ENCODE assay signal across 15 cellular contexts in the genomic region with DNA sequence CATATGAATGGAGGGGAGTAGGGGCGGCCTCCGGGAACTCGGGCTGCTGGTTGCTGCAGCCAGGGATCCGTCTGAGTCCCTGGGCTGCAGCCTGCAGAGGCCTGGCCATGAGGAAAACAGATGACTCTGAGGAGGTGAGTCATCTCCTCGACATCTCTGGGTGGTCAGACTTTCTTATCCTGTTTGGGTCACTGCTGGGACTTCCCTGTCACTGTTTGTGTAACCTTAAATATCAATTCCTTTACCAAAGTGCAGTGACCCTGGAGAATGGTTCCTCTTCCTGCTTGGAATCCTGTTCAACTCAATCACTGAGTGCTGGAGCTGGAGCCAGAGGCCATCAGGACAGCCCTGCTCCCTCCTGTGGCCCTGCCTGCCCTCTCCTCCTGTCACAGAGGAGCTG. TPM values are rescaled to one million over a fixed set of nuclear protein-coding genes. Genes with fewer than 3 reads are reported as not detected.
DNase-seq lines count a peak whose midpoint lies in the region; ATAC-seq and TF ChIP-seq lines count a peak whose summit lies in the region.
"Not testable (repeated sequence)": the region's sequence is repeated elsewhere in the genome, so short reads cannot be mapped to it uniquely, and the experiment has no call there.
"Had no signal": no experiment of that assay in that cellular context is flagged by ENCODE, and none has a peak within 500 bp of the region (broad histone marks: within the 10 kb centered on the region; RNA-seq: fewer than 3 reads in every experiment).

No MANE protein-coding gene starts in this region.

- H3K4me3 ChIP-seq in ACC112 (ENCODE audit: low read depth, low read length); GM23248; WERI-Rb-1 (ENCODE audit: low read depth, low read length); endodermal cell (ENCODE audit: low read length); gastroesophageal sphincter; psoas muscle: not testable (repeated sequence)

- H3K27me3 Mint-ChIP-seq in endodermal cell (ENCODE audit: insufficient read depth) = not testable (repeated sequence)

- H3K4me1 ChIP-seq in ACC112 (ENCODE audit: control insufficient read depth, insufficient read depth, low read length, unreplicated experiment) (peaks cover 26% of the 10 kb centered on the region), endodermal cell (ENCODE audit: control insufficient read depth, insufficient read depth, low read length) (peaks cover 15% of the 10 kb centered on the region)
- not testable (repeated sequence) for H3K4me1 ChIP-seq in GM23248 (ENCODE audit: insufficient read depth); gastroesophageal sphincter; psoas muscle

- 7 to 14% methylated on average over 5 of the region's 5 CpGs for WGBS in GM23248 (ENCODE audit: low coverage in 1 of 2, low lambda C conversion rate in 2 of 2, missing lambda C conversion rate in 2 of 2), 2 experiments
- WGBS in endodermal cell (ENCODE audit: insufficient coverage in 1 of 2, insufficient read length in 1 of 2), 2 experiments = 58 to 61% methylated on average over 5 of the region's 5 CpGs
- 38% methylated on average over 4 of the region's 5 CpGs; no CpG with 5 or more reads in 1 of the 2 donors for whole genome bisulfite sequencing in gastroesophageal sphincter (ENCODE audit: low coverage in 1 of 2), 2 donors
- 54 to 63% (median 59%) methylated on average over 5 of the region's 5 CpGs for WGBS in psoas muscle, 3 donors

- not testable (repeated sequence) for H4K20me1 ChIP-seq in GM23248 (ENCODE audit: insufficient read depth)

- not testable (repeated sequence) for H3K4me3 Mint-ChIP-seq in endodermal cell

- H3K4me1 Mint-ChIP-seq in endodermal cell = peaks cover 62% of the 10 kb centered on the region

- H3K36me3 ChIP-seq in ACC112 (ENCODE audit: insufficient read depth, low read length); GM23248 (ENCODE audit: low read depth); WERI-Rb-1; endodermal cell (ENCODE audit: control insufficient read depth, insufficient read depth, low read length); gastroesophageal sphincter; psoas muscle (ENCODE audit: insufficient read depth in 1 of 2, low read depth in 1 of 2): not testable (repeated sequence)

- peak overlapping the region; percentile 11 for H3K4me2 ChIP-seq in GM23248 (ENCODE audit: unreplicated experiment)

- not testable (repeated sequence) for H3F3A ChIP-seq in GM23248 (ENCODE audit: insufficient read depth)

- TF ChIP-seq EP300 in gastroesophageal sphincter (IDR thresholded peaks at IDR 0.05) = not testable (repeated sequence)

- not testable (repeated sequence) for H3K9me2 ChIP-seq in GM23248 (ENCODE audit: insufficient read depth)

- H3K27ac ChIP-seq in ACC112 (ENCODE audit: low read depth, low read length) = peak overlapping the region; percentile 40; the same call in 1 of the 2 replicates
- not testable (repeated sequence) for H3K27ac ChIP-seq in GM23248; WERI-Rb-1; endodermal cell (ENCODE audit: low read depth, low read length); gastroesophageal sphincter; psoas muscle

- not testable (repeated sequence) for H3K79me2 ChIP-seq in ACC112 (ENCODE audit: control insufficient read depth, insufficient read depth, low read length, unreplicated experiment); GM23248 (ENCODE audit: insufficient read depth)

- H2AFZ ChIP-seq in ACC112 (ENCODE audit: low read length, unreplicated experiment); GM23248: not testable (repeated sequence)

- TF ChIP-seq POLR2A in gastroesophageal sphincter (IDR thresholded peaks at IDR 0.05) = not testable (repeated sequence)

- not testable (repeated sequence) for H3K27me3 ChIP-seq in ACC112 (ENCODE audit: insufficient read depth, low read length); WERI-Rb-1 (ENCODE audit: insufficient read depth, low read depth, severe bottlenecking); endodermal cell (ENCODE audit: control insufficient read depth, insufficient read depth, low read length, poor library complexity, severe bottlenecking); gastroesophageal sphincter; psoas muscle (ENCODE audit: insufficient read depth in 3 of 3, low read length in 2 of 3)
- H3K27me3 ChIP-seq in GM23248 (replicated peaks; ENCODE audit: insufficient read depth) = peaks cover 16% of the 10 kb centered on the region

- not testable (repeated sequence) for H3K9me3 Mint-ChIP-seq in endodermal cell

- H3K9me3 ChIP-seq in GM23248 (ENCODE audit: low read depth); WERI-Rb-1 (ENCODE audit: severe bottlenecking); endodermal cell (ENCODE audit: control insufficient read depth, low read length); gastroesophageal sphincter; psoas muscle: not testable (repeated sequence)

- in situ Hi-C loops in GM23248 (cut with MboI) = loop anchor here (25.0 kb wide), 1 partner anchor 294 kb away; the partner anchor contains the start of gene GGTLC1

- intact Hi-C loops in psoas muscle (cut with DNase I) = not testable (repeated sequence)

- H3K9ac ChIP-seq in GM23248; endodermal cell (ENCODE audit: extremely low read depth, low read length, poor library complexity, severe bottlenecking): not testable (repeated sequence)

- TF ChIP-seq CTCF in WERI-Rb-1 (IDR thresholded peaks at IDR 0.05; ENCODE audit: low read depth, low read length); endodermal cell (conservative IDR thresholded peaks at IDR 0.05); gastroesophageal sphincter (IDR thresholded peaks at IDR 0.05); psoas muscle (IDR thresholded peaks at IDR 0.05): not testable (repeated sequence)

- H3K27ac Mint-ChIP-seq in endodermal cell = peak overlapping the region; percentile 75

- not testable (repeated sequence) for H3K36me3 Mint-ChIP-seq in endodermal cell (ENCODE audit: low read depth)

- DNase-seq in GM23248 = peak; percentile 77
- DNase-seq in MV-4-11 (lab: John Stamatoyannopoulos, UW) = peak; percentile 39
- peak; percentile 36 for DNase-seq in WERI-Rb-1
- DNase-seq in endodermal cell = peak; percentile 64
- DNase-seq in kidney tubule cell (ENCODE audit: low spot score) = peak; percentile 80
- DNase-seq in psoas muscle = not testable (repeated sequence)

- ATAC-seq in gastroesophageal sphincter (peak; percentile 58), psoas muscle (peak in 3 of 4 donors; percentile 57 to 74 (median 67))

RNA-seq across cellular contexts. Expression of gene CST4, which starts 4.4 kb away (rescaled TPM):
- total RNA-seq in GM23248 (2014; rRNA removed; shearing (Covaris generic)) = not detected in 2 replicates
- polyA plus RNA-seq in GM23248 (2016; fragmentation: Nextera tagmentation; extraction: Ambion mirVana) (not detected in 2 replicates), psoas muscle (not detected)
- total RNA-seq in endodermal cell (1 to 10 TPM; 2.0 to 2.3 TPM), gastroesophageal sphincter (not detected), psoas muscle (not detected)
- 0.68 TPM for polyA plus RNA-seq in endodermal cell (2013, experiment 1 of 2)
- 0.54 TPM for polyA plus RNA-seq in endodermal cell (2013, experiment 2 of 2)
- total RNA-seq: ascending aorta; CD4-positive, alpha-beta memory T cell; epithelial cell of proximal tubule; H9; lung; OCI-LY7; transverse colon had no signal
- polyA plus RNA-seq: CD4-positive, alpha-beta memory T cell; lung had no signal

RNA-seq across cellular contexts. Expression of gene CST3, which starts 55.5 kb away (rescaled TPM):
- 396 and 478 TPM in 2 replicates for total RNA-seq in GM23248 (2014; rRNA removed; shearing (Covaris generic))
- polyA plus RNA-seq in GM23248 (2016; fragmentation: Nextera tagmentation; extraction: Ambion mirVana) (782 and 784 TPM in 2 replicates), psoas muscle (100 to 1,000 TPM; 374 to 415 (median 394) TPM)
- total RNA-seq in endodermal cell (100 to 1,000 TPM; 131 to 177 TPM), gastroesophageal sphincter (1,000 to 10,000 TPM in 3 of 4 donors, 100 to 1,000 TPM in 1; 951 to 1,877 (median 1,344) TPM), psoas muscle (100 to 1,000 TPM; 422 to 713 (median 508) TPM)
- polyA plus RNA-seq in endodermal cell (2013, experiment 1 of 2) = 161 TPM
- 145 TPM for polyA plus RNA-seq in endodermal cell (2013, experiment 2 of 2)
- total RNA-seq: OCI-LY7 had no signal

RNA-seq across cellular contexts. Expression of gene CST1, which starts 57.5 kb away (rescaled TPM):
- not detected in 2 replicates for total RNA-seq in GM23248 (2014; rRNA removed; shearing (Covaris generic))
- polyA plus RNA-seq in GM23248 (2016; fragmentation: Nextera tagmentation; extraction: Ambion mirVana) (not detected in 2 replicates), psoas muscle (not detected)
- total RNA-seq in endodermal cell (1,000 to 10,000 TPM in 1 of 2 donors, 100 to 1,000 TPM in 1; 123 to 1,051 TPM), gastroesophageal sphincter (not detected), psoas muscle (not detected)
- 161 TPM for polyA plus RNA-seq in endodermal cell (2013, experiment 1 of 2)
- polyA plus RNA-seq in endodermal cell (2013, experiment 2 of 2) = 92.8 TPM
- total RNA-seq: ascending aorta; CD4-positive, alpha-beta memory T cell; epithelial cell of proximal tubule; lung; OCI-LY7; transverse colon had no signal
- polyA plus RNA-seq: CD4-positive, alpha-beta memory T cell; lung had no signal

Comparison
In these comparisons a context has a peak if more than half of its experiments do, and no peak if none do; other contexts are left out.
1. RNA of gene CST1, which starts 57.5 kb away (total RNA-seq): 123 to 1,051 TPM in endodermal cell; not detected in GM23248, not detected in gastroesophageal sphincter and not detected in psoas muscle; every median in the first group is over 100 times any median in the second.